Comparison of ENCODE assay signal across 8 cellular contexts in the genomic region with DNA sequence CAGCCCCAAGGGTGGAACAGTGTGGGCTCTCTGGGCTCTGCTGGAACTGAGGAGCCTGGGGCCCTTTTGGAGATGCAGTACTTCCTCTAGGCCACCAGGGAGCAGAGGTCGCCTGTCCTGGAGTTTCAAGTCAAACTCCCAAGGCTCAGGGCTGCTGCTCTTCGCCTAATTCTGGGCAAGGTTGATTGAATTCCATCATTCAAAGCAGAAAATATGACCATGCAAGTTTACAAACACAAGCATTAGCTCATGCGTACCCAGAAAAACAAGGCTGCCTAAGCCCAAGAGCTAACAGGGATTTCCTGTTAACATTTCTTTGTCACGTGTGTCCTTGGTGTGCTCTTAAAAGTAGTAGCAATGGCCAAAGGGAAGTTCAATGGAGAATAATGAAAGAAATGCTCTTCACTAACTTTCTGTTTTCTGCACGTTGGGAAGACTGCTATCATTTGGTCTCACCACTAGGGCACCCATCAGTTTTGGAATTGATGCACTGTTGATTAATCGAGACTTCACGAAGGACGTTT. TPM values are rescaled to one million over a fixed set of nuclear protein-coding genes. Genes with fewer than 3 reads are reported as not detected.
DNase-seq lines count a peak whose midpoint lies in the region; ATAC-seq lines count a peak whose summit lies in the region.

No MANE protein-coding gene starts in this region.

- H3K9me3 Mint-ChIP-seq in activated CD4-positive, alpha-beta T cell treated with anti-CD3 and anti-CD28 coated beads, Interleukin-2, amount 10 ng/mL, durations not matched to agents 7 days and 5 days, result no peaks in the 10 kb centered on the region
- H3K9me3 Mint-ChIP-seq in memory B cell, result no peaks in the 10 kb centered on the region

- CTCF ChIA-PET in activated CD4-positive, alpha-beta T cell treated with anti-CD3 and anti-CD28 coated beads, Interleukin-2, amount 10 ng/mL, durations not matched to agents 7 days and 5 days (lab: Charles Lee), result interaction anchor here (0.6 to 1.4 kb wide), 3 partner anchors 8 to 272 kb away, joined by 3 to 4 read pairs (median 4); no protein-coding TSS in a partner anchor

- POLR2A ChIA-PET in activated CD4-positive, alpha-beta T cell treated with anti-CD3 and anti-CD28 coated beads, Interleukin-2, amount 10 ng/mL, durations not matched to agents 7 days and 5 days (lab: Charles Lee), result no interaction called here

- H3K4me1 Mint-ChIP-seq in activated CD4-positive, alpha-beta T cell treated with anti-CD3 and anti-CD28 coated beads, Interleukin-2, amount 10 ng/mL, durations not matched to agents 7 days and 5 days, result peaks cover 5% of the 10 kb centered on the region
- peaks cover 12% of the 10 kb centered on the region for H3K4me1 Mint-ChIP-seq in memory B cell

- no peaks in the 10 kb centered on the region for H3K27me3 Mint-ChIP-seq in activated CD4-positive, alpha-beta T cell treated with anti-CD3 and anti-CD28 coated beads, Interleukin-2, amount 10 ng/mL, durations not matched to agents 7 days and 5 days
- H3K27me3 Mint-ChIP-seq in memory B cell, result peaks cover 6% of the 10 kb centered on the region

- no peak overlapping the region for H3K4me3 Mint-ChIP-seq in activated CD4-positive, alpha-beta T cell treated with anti-CD3 and anti-CD28 coated beads, Interleukin-2, amount 10 ng/mL, durations not matched to agents 7 days and 5 days
- peak overlapping the region; percentile 27 for H3K4me3 Mint-ChIP-seq in memory B cell

- ATAC-seq in GM18498 (IDR thresholded peaks at IDR 0.05; ENCODE audit: unreplicated experiment) (peak; percentile 86), HG02938 (IDR thresholded peaks at IDR 0.05; ENCODE audit: unreplicated experiment) (peak; percentile 75), memory B cell (ENCODE audit: low read depth) (peak; percentile 88)

- no peak overlapping the region for H3K27ac Mint-ChIP-seq in activated CD4-positive, alpha-beta T cell treated with anti-CD3 and anti-CD28 coated beads, Interleukin-2, amount 10 ng/mL, durations not matched to agents 7 days and 5 days
- H3K27ac Mint-ChIP-seq in memory B cell, result no peak overlapping the region

- no peaks in the 10 kb centered on the region for H3K36me3 Mint-ChIP-seq in activated CD4-positive, alpha-beta T cell treated with anti-CD3 and anti-CD28 coated beads, Interleukin-2, amount 10 ng/mL, durations not matched to agents 7 days and 5 days (ENCODE audit: low read depth)
- H3K36me3 Mint-ChIP-seq in memory B cell, result no peaks in the 10 kb centered on the region

- in situ Hi-C loops in ACHN (cut with HindIII; ENCODE audit: low pct_ligation_motif_present, low pct_unique_long_range_greater_than_20kb, low sequenced_read_pairs), result no loop called here

- DNase-seq in ACHN (peak; percentile 71), NCI-H226 (peak; percentile 33), ecto neural progenitor cell (ENCODE audit: low spot score) (peak; percentile 80), memory B cell (ENCODE audit: low spot score in 2 of 2) (peak; percentile 40 to 42)
- DNase-seq in activated CD4-positive, alpha-beta T cell treated with anti-CD3 and anti-CD28 coated beads, Interleukin-2, amount 10 ng/mL, durations not matched to agents 7 days and 5 days, result peak; percentile 62
- DNase-seq in stimulated activated CD8-positive, alpha-beta memory T cell treated with anti-CD3 and anti-CD28 coated beads, Interleukin-4, amount 100 ng/mL, for 48 hours, result peak; percentile 65

RNA-seq across cellular contexts. Expression of a gene that starts 20.1 kb away (rescaled TPM):
- total RNA-seq in activated CD4-positive, alpha-beta T cell treated with anti-CD3 and anti-CD28 coated beads, Interleukin-2, amount 10 ng/mL, durations not matched to agents 7 days and 5 days, result under 1 TPM; 0.05 to 0.10 TPM

RNA-seq across cellular contexts. Expression of a gene that starts 34.1 kb away (rescaled TPM):
- not detected for total RNA-seq in activated CD4-positive, alpha-beta T cell treated with anti-CD3 and anti-CD28 coated beads, Interleukin-2, amount 10 ng/mL, durations not matched to agents 7 days and 5 days

Comparison
In these comparisons a context has a peak if more than half of its experiments do, and no peak if none do; other contexts are left out.
1. Peak in every context shown above with its lines: DNase-seq and ATAC-seq.